13 cellular contexts compared by ENCODE assay signal in the genomic region with DNA sequence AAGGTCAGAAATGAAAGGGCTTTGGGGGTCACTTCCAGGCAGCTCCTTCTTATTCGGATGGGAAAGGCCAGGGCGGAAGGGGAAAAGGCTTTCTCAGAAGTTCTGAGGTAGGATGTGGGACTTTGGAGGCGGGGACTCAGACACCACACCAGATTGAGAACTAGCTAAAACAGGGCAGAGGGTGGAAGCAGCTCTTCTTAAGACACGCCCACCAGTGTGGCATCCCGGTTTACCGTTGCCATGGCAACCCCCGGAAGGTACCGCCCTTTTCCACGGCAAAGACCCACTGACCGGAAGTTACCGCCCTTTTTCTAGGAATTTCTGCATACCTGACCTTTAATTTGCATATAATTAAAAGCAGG. TPM values are rescaled to one million over a fixed set of nuclear protein-coding genes. Genes with fewer than 3 reads are reported as not detected.
A peak's percentile ranks its signal among the peaks of the same experiment; 100 is the strongest.
DNase-seq lines count a peak whose midpoint lies in the region; ATAC-seq and TF ChIP-seq lines count a peak whose summit lies in the region.
"Had no signal": no experiment of that assay in that cellular context is flagged by ENCODE, and none has a peak within 500 bp of the region (broad histone marks: within the 10 kb centered on the region; RNA-seq: fewer than 3 reads in every experiment).

No MANE protein-coding gene starts in this region.

- H3K9me3 ChIP-seq in Karpas-422 (ENCODE audit: low read length) = no peaks in the 10 kb centered on the region
- peaks cover 0 to 2% of the 10 kb centered on the region in 2 donors for H3K9me3 ChIP-seq in lung (ENCODE audit: control insufficient read depth in 2 of 2, insufficient read depth in 1 of 2, low read length in 1 of 2)

- H3K27me3 ChIP-seq in Karpas-422 (ENCODE audit: low read length) (no peaks in the 10 kb centered on the region), lung (ENCODE audit: control insufficient read depth, insufficient read depth) (no peaks in the 10 kb centered on the region)

- no peaks in the 10 kb centered on the region for H3K36me3 ChIP-seq in Karpas-422 (ENCODE audit: insufficient read depth, low read length)
- H3K36me3 ChIP-seq in lung (ENCODE audit: control insufficient read depth in 2 of 2, insufficient read depth in 2 of 2, low read length in 2 of 2) = no peaks in the 10 kb centered on the region

- no peak overlapping the region for H3K9ac ChIP-seq in Karpas-422 (ENCODE audit: low read length)

- H2AFZ ChIP-seq in Karpas-422 (ENCODE audit: low read length) = no peak overlapping the region

- H3K4me1 Mint-ChIP-seq in activated CD8-positive, alpha-beta T cell treated with anti-CD3 and anti-CD28 coated beads, Interleukin-2, amount 10 ng/mL, durations not matched to agents 7 days and 5 days (ENCODE audit: low read depth) = peaks cover 5% of the 10 kb centered on the region
- H3K4me1 Mint-ChIP-seq: activated naive CD4-positive, alpha-beta T cell treated with anti-CD3 and anti-CD28 coated beads, Interleukin-2, amount 10 ng/mL, durations not matched to agents 7 days and 5 days had no signal

- TF ChIP-seq CTCF in lung (IDR thresholded peaks at IDR 0.05; ENCODE audit: control extremely low read depth, extremely low read depth) = no peak

- POLR2A ChIA-PET in activated CD8-positive, alpha-beta T cell treated with anti-CD3 and anti-CD28 coated beads, Interleukin-2, amount 10 ng/mL, durations not matched to agents 7 days and 5 days (lab: Charles Lee) = no interaction called here

- no peak for ATAC-seq in activated CD8-positive, alpha-beta T cell treated with anti-CD3 and anti-CD28 coated beads, Interleukin-2, amount 10 ng/mL, durations not matched to agents 7 days and 5 days
- no peak for ATAC-seq in lung (ENCODE audit: insufficient read depth, low FRiP score)

- H3K79me2 ChIP-seq in Karpas-422 (ENCODE audit: low read length) = no peaks in the 10 kb centered on the region

- H3K27me3 Mint-ChIP-seq in activated CD8-positive, alpha-beta T cell treated with anti-CD3 and anti-CD28 coated beads, Interleukin-2, amount 10 ng/mL, durations not matched to agents 7 days and 5 days (ENCODE audit: low read depth) = peaks cover 26% of the 10 kb centered on the region

- CTCF ChIA-PET in activated CD8-positive, alpha-beta T cell treated with anti-CD3 and anti-CD28 coated beads, Interleukin-2, amount 10 ng/mL, durations not matched to agents 7 days and 5 days (lab: Charles Lee) = interaction anchor here (0.9 to 3.0 kb wide), 2 partner anchors 74 to 99 kb away, joined by 4 to 12 read pairs; no protein-coding TSS in a partner anchor

- H3K27ac Mint-ChIP-seq in activated CD8-positive, alpha-beta T cell treated with anti-CD3 and anti-CD28 coated beads, Interleukin-2, amount 10 ng/mL, durations not matched to agents 7 days and 5 days = no peak overlapping the region
- H3K27ac Mint-ChIP-seq: activated naive CD4-positive, alpha-beta T cell treated with anti-CD3 and anti-CD28 coated beads, Interleukin-2, amount 10 ng/mL, durations not matched to agents 7 days and 5 days; CD4-positive, alpha-beta T cell had no signal

- H3K27ac ChIP-seq in Karpas-422 (ENCODE audit: low read length) (no peak overlapping the region), lung (ENCODE audit: low read depth in 1 of 2, low read length in 1 of 2) (peak overlapping the region in 1 of 2 donors; percentile 2)

- H3K9me2 ChIP-seq in Karpas-422 (replicated peaks; ENCODE audit: insufficient read depth, low read length) = no peaks in the 10 kb centered on the region

- no peak overlapping the region for H3K4me3 Mint-ChIP-seq in activated CD8-positive, alpha-beta T cell treated with anti-CD3 and anti-CD28 coated beads, Interleukin-2, amount 10 ng/mL, durations not matched to agents 7 days and 5 days
- H3K4me3 Mint-ChIP-seq: activated naive CD4-positive, alpha-beta T cell treated with anti-CD3 and anti-CD28 coated beads, Interleukin-2, amount 10 ng/mL, durations not matched to agents 7 days and 5 days; CD4-positive, alpha-beta T cell had no signal

- H3K4me1 ChIP-seq in Karpas-422 (ENCODE audit: low read length) = peaks cover 6% of the 10 kb centered on the region
- peaks cover 0 to 2% of the 10 kb centered on the region in 2 donors for H3K4me1 ChIP-seq in lung (ENCODE audit: control insufficient read depth in 2 of 2, insufficient read depth in 2 of 2, low read length in 2 of 2)

- WGBS in lung, 2 donors = 32 to 43% methylated on average over 11 of the region's 11 CpGs

- peak; percentile 10 for DNase-seq in COR-L47 (lab: John Stamatoyannopoulos, UW)
- DNase-seq in Karpas-422 = peak; percentile 67
- peak; percentile 39 for DNase-seq in activated CD8-positive, alpha-beta T cell treated with anti-CD3 and anti-CD28 coated beads, Interleukin-2, amount 10 ng/mL, durations not matched to agents 7 days and 5 days
- DNase-seq in lung (ENCODE audit: low spot score) = peak; percentile 69
- DNase-seq in midbrain (lab: John Stamatoyannopoulos, UW) = no peak
- DNase-seq in activated gamma-delta T cell (lab: John Stamatoyannopoulos, UW) = no peak
- no peak for DNase-seq in SKM-1 treated with dmso at 0.1 percent for 144 hours (lab: John Stamatoyannopoulos, UW; ENCODE audit: unreplicated experiment)
- no peak for DNase-seq in NCI-H146 treated with DMSO at 0.1 percent for 48 hours (lab: John Stamatoyannopoulos, UW; ENCODE audit: unreplicated experiment)
- DNase-seq: activated naive CD4-positive, alpha-beta T cell treated with anti-CD3 and anti-CD28 coated beads, Interleukin-2, amount 10 ng/mL, durations not matched to agents 7 days and 5 days; CD4-positive, alpha-beta T cell; NCI-H1436 treated with DMSO at 0.1 percent for 48 hours had no signal

- H4K20me1 ChIP-seq in Karpas-422 (ENCODE audit: insufficient read depth, low read depth, low read length) = no peaks in the 10 kb centered on the region

- H3K9me3 Mint-ChIP-seq in activated CD8-positive, alpha-beta T cell treated with anti-CD3 and anti-CD28 coated beads, Interleukin-2, amount 10 ng/mL, durations not matched to agents 7 days and 5 days (ENCODE audit: insufficient read depth) = no peaks in the 10 kb centered on the region
- H3K9me3 Mint-ChIP-seq: activated naive CD4-positive, alpha-beta T cell treated with anti-CD3 and anti-CD28 coated beads, Interleukin-2, amount 10 ng/mL, durations not matched to agents 7 days and 5 days; CD4-positive, alpha-beta T cell had no signal

- no peaks in the 10 kb centered on the region for H3K36me3 Mint-ChIP-seq in activated CD8-positive, alpha-beta T cell treated with anti-CD3 and anti-CD28 coated beads, Interleukin-2, amount 10 ng/mL, durations not matched to agents 7 days and 5 days (ENCODE audit: low read depth)
- H3K36me3 Mint-ChIP-seq: activated naive CD4-positive, alpha-beta T cell treated with anti-CD3 and anti-CD28 coated beads, Interleukin-2, amount 10 ng/mL, durations not matched to agents 7 days and 5 days had no signal

- H3K4me3 ChIP-seq in Karpas-422 (ENCODE audit: low read length) = no peak overlapping the region
- no peak overlapping the region for H3K4me3 ChIP-seq in lung

- H3K4me2 ChIP-seq in Karpas-422 (ENCODE audit: low read depth, low read length, poor library complexity, severe bottlenecking) = no peak overlapping the region

RNA-seq across cellular contexts. Expression of gene LILRA5, which starts 3.8 kb away (rescaled TPM):
- total RNA-seq in Karpas-422 (2014; rRNA removed; shearing (Covaris generic); ENCODE audit: low replicate concordance) = not detected in 2 replicates
- total RNA-seq in activated CD8-positive, alpha-beta T cell treated with anti-CD3 and anti-CD28 coated beads, Interleukin-2, amount 10 ng/mL, durations not matched to agents 7 days and 5 days = not detected
- 10 to 100 TPM in 1 of 2 donors, 1 to 10 TPM in 1; 5.9 to 41.2 TPM for total RNA-seq in lung
- 100 to 1,000 TPM in 1 of 2 donors, 10 to 100 TPM in 1; 11.2 to 262 TPM for polyA plus RNA-seq in lung
- total RNA-seq: pulmonary artery endothelial cell; T-helper 2 cell treated with Interferon-gamma antibody and Interleukin-4, amounts not matched to agents 100 ng/mL and 5 ng/mL, for 36 hours had no signal

RNA-seq across cellular contexts. Expression of gene LILRA4, which starts 22.2 kb away (rescaled TPM):
- 0.75 and 10.5 TPM in 2 replicates for total RNA-seq in Karpas-422 (2014; rRNA removed; shearing (Covaris generic); ENCODE audit: low replicate concordance)
- total RNA-seq in activated CD8-positive, alpha-beta T cell treated with anti-CD3 and anti-CD28 coated beads, Interleukin-2, amount 10 ng/mL, durations not matched to agents 7 days and 5 days = not detected
- 1 to 10 TPM in 1 of 2 donors, under 1 TPM in 1; 0.60 to 1.4 TPM for total RNA-seq in lung
- under 1 TPM; 0.08 to 0.46 TPM for polyA plus RNA-seq in lung
- total RNA-seq: pulmonary artery endothelial cell; T-helper 2 cell treated with Interferon-gamma antibody and Interleukin-4, amounts not matched to agents 100 ng/mL and 5 ng/mL, for 36 hours had no signal

RNA-seq across cellular contexts. Expression of gene LILRB2, which starts 35.8 kb away (rescaled TPM):
- 0.22 and 0.61 TPM in 2 replicates for total RNA-seq in Karpas-422 (2014; rRNA removed; shearing (Covaris generic); ENCODE audit: low replicate concordance)
- not detected for total RNA-seq in activated CD8-positive, alpha-beta T cell treated with anti-CD3 and anti-CD28 coated beads, Interleukin-2, amount 10 ng/mL, durations not matched to agents 7 days and 5 days
- total RNA-seq in lung = 10 to 100 TPM in 1 of 2 donors, 1 to 10 TPM in 1; 9.1 to 44.7 TPM
- 100 to 1,000 TPM in 1 of 2 donors, 10 to 100 TPM in 1; 11.0 to 202 TPM for polyA plus RNA-seq in lung
- total RNA-seq: pulmonary artery endothelial cell; T-helper 2 cell treated with Interferon-gamma antibody and Interleukin-4, amounts not matched to agents 100 ng/mL and 5 ng/mL, for 36 hours had no signal

RNA-seq across cellular contexts. Expression of gene LAIR1, which starts 48.0 kb away (rescaled TPM):
- 0.15 and 0.61 TPM in 2 replicates for total RNA-seq in Karpas-422 (2014; rRNA removed; shearing (Covaris generic); ENCODE audit: low replicate concordance)
- total RNA-seq in activated CD8-positive, alpha-beta T cell treated with anti-CD3 and anti-CD28 coated beads, Interleukin-2, amount 10 ng/mL, durations not matched to agents 7 days and 5 days = 10 to 100 TPM; 92.8 to 97.6 TPM
- 100 to 1,000 TPM in 1 of 2 donors, 10 to 100 TPM in 1; 27.4 to 123 TPM for total RNA-seq in lung
- polyA plus RNA-seq in lung = 100 to 1,000 TPM in 1 of 2 donors, 10 to 100 TPM in 1; 31.6 to 253 TPM
- total RNA-seq: pulmonary artery endothelial cell had no signal

RNA-seq across cellular contexts. Expression of gene LILRB5, which starts 59.7 kb away (rescaled TPM):
- not detected in 2 replicates for total RNA-seq in Karpas-422 (2014; rRNA removed; shearing (Covaris generic); ENCODE audit: low replicate concordance)
- not detected for total RNA-seq in activated CD8-positive, alpha-beta T cell treated with anti-CD3 and anti-CD28 coated beads, Interleukin-2, amount 10 ng/mL, durations not matched to agents 7 days and 5 days
- total RNA-seq in lung = 1 to 10 TPM; 2.2 to 5.8 TPM
- polyA plus RNA-seq in lung = 1 to 10 TPM; 3.2 to 3.8 TPM
- total RNA-seq: CD4-positive, alpha-beta T cell; pulmonary artery endothelial cell; T-helper 2 cell treated with Interferon-gamma antibody and Interleukin-4, amounts not matched to agents 100 ng/mL and 5 ng/mL, for 36 hours had no signal

Comparison
In these comparisons a context has a peak if more than half of its experiments do, and no peak if none do; other contexts are left out.
1. DNase-seq: peak in COR-L47 (single experiment), Karpas-422 (single experiment), activated CD8-positive, alpha-beta T cell treated with anti-CD3 and anti-CD28 coated beads, Interleukin-2, amount 10 ng/mL, durations not matched to agents 7 days and 5 days (single experiment) and lung (single experiment); none in midbrain (single experiment), activated gamma-delta T cell (single experiment), SKM-1 treated with dmso at 0.1 percent for 144 hours (single experiment) and NCI-H146 treated with DMSO at 0.1 percent for 48 hours (single experiment).